In the genomic region with DNA sequence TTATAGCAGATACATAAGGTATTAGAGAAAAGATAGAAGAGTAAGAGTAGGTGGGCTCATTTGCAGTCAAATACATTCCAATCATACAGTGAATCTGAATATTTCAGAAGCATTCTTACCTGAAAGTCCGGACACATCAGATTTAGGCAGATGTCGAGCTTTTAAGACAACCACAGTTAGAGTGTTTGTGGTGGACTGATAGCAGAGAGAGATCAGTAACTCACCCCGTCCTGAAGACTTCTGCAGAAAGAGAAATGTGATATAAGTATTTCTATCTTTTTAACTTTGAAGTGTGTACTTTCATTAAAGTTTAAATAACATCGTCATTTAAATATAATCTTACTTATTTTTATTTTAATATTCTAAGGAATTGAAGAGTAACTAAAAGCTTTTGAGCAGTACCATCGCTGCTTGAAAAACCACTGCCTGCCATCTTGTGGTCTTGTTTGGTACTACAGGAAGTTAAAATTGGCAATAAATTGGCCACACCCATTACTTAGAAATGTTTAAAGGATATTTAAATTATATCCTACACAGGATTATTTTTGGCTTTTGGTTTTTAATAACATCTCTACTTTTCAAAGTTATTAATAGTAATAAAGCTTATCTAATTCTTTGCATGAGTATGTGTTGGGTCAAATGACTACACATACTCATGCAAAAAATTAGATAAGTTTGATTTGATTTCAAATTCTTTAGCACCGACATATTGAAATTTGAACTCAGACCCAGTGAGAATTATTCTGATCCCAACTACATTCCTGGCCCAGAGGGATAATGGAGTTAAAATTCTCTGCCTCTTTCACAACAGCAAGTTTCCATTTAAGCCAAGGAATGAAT, we compare ENCODE assay signal across 8 cellular contexts.
DNase-seq lines count a peak whose midpoint lies in the region; ATAC-seq and TF ChIP-seq lines count a peak whose summit lies in the region.

No MANE protein-coding gene starts in this region.

- peak; percentile 69 for TF ChIP-seq CTCF in RWPE1 (conservative IDR thresholded peaks at IDR 0.05; ENCODE audit: low read depth)

- POLR2A ChIA-PET in RWPE1 (lab: Yijun Ruan, JAX; ENCODE audit: low non-redundant PET) = no interaction called here

- DNase-seq in SHP77 (lab: John Stamatoyannopoulos, UW) (peak; percentile 16 to 51), SHP77 treated with DMSO at 0.1 percent for 48 hours (lab: John Stamatoyannopoulos, UW) (no peak), HS-27A (ENCODE audit: low read depth) (peak; percentile 11), RWPE1 (ENCODE audit: low spot score) (peak; percentile 1), fibroblast of gingiva (ENCODE audit: low read depth) (peak; percentile 36), pons (ENCODE audit: low spot score) (peak; percentile 38)
- no peak for DNase-seq in central memory CD4-positive, alpha-beta T cell

- peak; percentile 64 for ATAC-seq in GM21360 (IDR thresholded peaks at IDR 0.05; ENCODE audit: unreplicated experiment)

- CTCF ChIA-PET in RWPE1 (lab: Yijun Ruan, JAX) = interaction anchor here (0.5 to 1.2 kb wide), 3 partner anchors 196 to 973 kb away, joined by 3 to 6 read pairs (median 5); no protein-coding TSS in a partner anchor

- no peak overlapping the region for H3K27ac ChIP-seq in RWPE1

Comparison
In these comparisons a context has a peak if more than half of its experiments do, and no peak if none do; other contexts are left out.
1. DNase-seq: peak in SHP77 (2 of 2), HS-27A (single experiment), RWPE1 (single experiment), fibroblast of gingiva (single experiment) and pons (single experiment); none in SHP77 treated with DMSO at 0.1 percent for 48 hours (single experiment) and central memory CD4-positive, alpha-beta T cell (single experiment).